ENCODE assay signal across 1 cellular context in the genomic region with DNA sequence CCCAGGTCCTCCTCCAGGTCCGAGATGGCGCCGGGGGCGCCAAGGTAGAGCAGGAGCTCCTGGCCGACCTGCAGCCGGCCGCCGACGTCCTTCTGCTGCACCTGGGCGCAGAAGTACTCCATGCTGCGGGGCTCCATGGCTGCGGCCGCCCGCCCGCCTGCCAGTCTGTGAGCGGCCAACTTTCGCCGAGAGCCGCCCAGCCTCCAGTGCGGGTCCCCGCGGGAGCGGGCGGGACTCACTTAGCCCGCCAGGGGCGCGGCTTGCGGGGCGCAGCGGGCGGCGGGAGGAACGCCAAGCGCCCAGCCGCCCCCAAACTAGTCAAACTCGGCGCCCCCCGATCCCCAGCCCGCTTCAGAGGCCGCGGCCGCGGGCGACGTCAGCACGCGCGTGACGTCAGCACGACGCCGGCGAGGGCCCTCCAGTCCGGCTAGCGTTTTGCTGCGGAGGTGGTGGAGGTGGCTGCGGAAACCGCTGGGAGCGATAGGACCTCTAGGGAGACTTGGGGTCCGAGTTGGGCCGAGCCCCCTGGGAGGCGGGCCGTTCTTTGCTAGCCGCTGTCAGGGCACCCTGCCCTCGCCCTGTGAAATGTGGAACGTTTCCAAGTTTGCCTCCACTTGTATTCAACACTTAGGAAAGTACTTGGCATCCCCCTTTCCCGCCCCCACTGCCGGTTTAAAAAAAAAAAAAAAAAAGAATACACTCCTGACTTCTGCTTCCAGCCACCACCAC.
TF ChIP-seq lines count a peak whose summit lies in the region.

Gene CLASP2 (minus strand): TSS at position 389 of the 729 bp plus-strand sequence. CDS start 252 bp downstream, at position 137.

TF ChIP-seq in HepG2, 621 proteins besides CTCF, POLR2A, EP300 and RAD21 (continued from another document and continues in another):
- no peak for TF ChIP-seq KIAA2018 (CRISPR knock-in tag; IDR thresholded peaks at IDR 0.05; ENCODE audit: borderline replicate concordance)
- TF ChIP-seq SAP130 (CRISPR knock-in tag; IDR thresholded peaks at IDR 0.05; ENCODE audit: low read depth), result peak; percentile 87
- no peak for TF ChIP-seq SATB2 (CRISPR knock-in tag; IDR thresholded peaks at IDR 0.05)
- no peak for TF ChIP-seq TOPORS (CRISPR knock-in tag; IDR thresholded peaks at IDR 0.05)
- no peak; the same call in 1 of the 2 replicates for TF ChIP-seq HOXD1 (CRISPR knock-in tag; IDR thresholded peaks at IDR 0.05)
- TF ChIP-seq ZKSCAN8 (CRISPR knock-in tag; IDR thresholded peaks at IDR 0.05; ENCODE audit: borderline replicate concordance), result no peak
- no peak for TF ChIP-seq GTF3A (CRISPR knock-in tag; conservative IDR thresholded peaks at IDR 0.05)
- no peak for TF ChIP-seq ZNF781 (CRISPR knock-in tag; IDR thresholded peaks at IDR 0.05; ENCODE audit: borderline replicate concordance, not compliant biosample characterization)
- TF ChIP-seq ZBTB20 (CRISPR knock-in tag; IDR thresholded peaks at IDR 0.05; ENCODE audit: borderline replicate concordance, low read depth), result no peak
- TF ChIP-seq REPIN1 (CRISPR knock-in tag; IDR thresholded peaks at IDR 0.05; ENCODE audit: borderline replicate concordance, low read depth), result no peak
- TF ChIP-seq ZNF547 (CRISPR knock-in tag; IDR thresholded peaks at IDR 0.05), result peak; percentile 90
- no peak for TF ChIP-seq ZNF333 (CRISPR knock-in tag; IDR thresholded peaks at IDR 0.05; ENCODE audit: borderline replicate concordance)
- TF ChIP-seq HCFC1 (IDR thresholded peaks at IDR 0.05; ENCODE audit: low read depth, low read length), result no peak
- TF ChIP-seq HMGXB4 (CRISPR knock-in tag; IDR thresholded peaks at IDR 0.05; ENCODE audit: borderline replicate concordance in 1 of 2, low read depth in 1 of 2), result peak; percentile 80 to 96
- TF ChIP-seq ZNF383 (CRISPR knock-in tag; IDR thresholded peaks at IDR 0.05; ENCODE audit: borderline replicate concordance), result no peak
- 0 out of 2 replicates have a peak, but pooled peaks have one; percentile 29 for TF ChIP-seq NR2F2 (IDR thresholded peaks at IDR 0.05; ENCODE audit: borderline replicate concordance, low read depth)
- peak; percentile 31; the same call in 1 of the 2 replicates for TF ChIP-seq ZNF556 (CRISPR knock-in tag; IDR thresholded peaks at IDR 0.05; ENCODE audit: borderline replicate concordance)
- TF ChIP-seq THAP11 (CRISPR knock-in tag; IDR thresholded peaks at IDR 0.05), result peak; percentile 73
- TF ChIP-seq POLR2AphosphoS5 (IDR thresholded peaks at IDR 0.05; ENCODE audit: low read depth, low read length), result peak; percentile 77
- peak; percentile 67; the same call in 1 of the 2 replicates for TF ChIP-seq PPARG (CRISPR knock-in tag; conservative IDR thresholded peaks at IDR 0.05)
- TF ChIP-seq, protein P1, sequence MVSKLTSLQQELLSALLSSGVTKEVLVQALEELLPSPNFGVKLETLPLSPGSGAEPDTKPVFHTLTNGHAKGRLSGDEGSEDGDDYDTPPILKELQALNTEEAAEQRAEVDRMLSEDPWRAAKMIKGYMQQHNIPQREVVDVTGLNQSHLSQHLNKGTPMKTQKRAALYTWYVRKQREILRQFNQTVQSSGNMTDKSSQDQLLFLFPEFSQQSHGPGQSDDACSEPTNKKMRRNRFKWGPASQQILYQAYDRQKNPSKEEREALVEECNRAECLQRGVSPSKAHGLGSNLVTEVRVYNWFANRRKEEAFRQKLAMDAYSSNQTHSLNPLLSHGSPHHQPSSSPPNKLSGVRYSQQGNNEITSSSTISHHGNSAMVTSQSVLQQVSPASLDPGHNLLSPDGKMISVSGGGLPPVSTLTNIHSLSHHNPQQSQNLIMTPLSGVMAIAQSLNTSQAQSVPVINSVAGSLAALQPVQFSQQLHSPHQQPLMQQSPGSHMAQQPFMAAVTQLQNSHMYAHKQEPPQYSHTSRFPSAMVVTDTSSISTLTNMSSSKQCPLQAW (CRISPR knock-in tag; IDR thresholded peaks at IDR 0.05), result no peak
- TF ChIP-seq ARID2 (CRISPR knock-in tag; IDR thresholded peaks at IDR 0.05; ENCODE audit: borderline replicate concordance), result no peak; the same call in 1 of the 2 replicates
- TF ChIP-seq, protein P2, sequence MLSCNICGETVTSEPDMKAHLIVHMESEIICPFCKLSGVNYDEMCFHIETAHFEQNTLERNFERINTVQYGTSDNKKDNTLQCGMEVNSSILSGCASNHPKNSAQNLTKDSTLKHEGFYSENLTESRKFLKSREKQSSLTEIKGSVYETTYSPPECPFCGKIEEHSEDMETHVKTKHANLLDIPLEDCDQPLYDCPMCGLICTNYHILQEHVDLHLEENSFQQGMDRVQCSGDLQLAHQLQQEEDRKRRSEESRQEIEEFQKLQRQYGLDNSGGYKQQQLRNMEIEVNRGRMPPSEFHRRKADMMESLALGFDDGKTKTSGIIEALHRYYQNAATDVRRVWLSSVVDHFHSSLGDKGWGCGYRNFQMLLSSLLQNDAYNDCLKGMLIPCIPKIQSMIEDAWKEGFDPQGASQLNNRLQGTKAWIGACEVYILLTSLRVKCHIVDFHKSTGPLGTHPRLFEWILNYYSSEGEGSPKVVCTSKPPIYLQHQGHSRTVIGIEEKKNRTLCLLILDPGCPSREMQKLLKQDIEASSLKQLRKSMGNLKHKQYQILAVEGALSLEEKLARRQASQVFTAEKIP (CRISPR knock-in tag; IDR thresholded peaks at IDR 0.05; ENCODE audit: borderline replicate concordance), result no peak
- 0 out of 2 replicates have a peak, but pooled peaks have one; percentile 56 for TF ChIP-seq ZBTB7A (CRISPR knock-in tag; IDR thresholded peaks at IDR 0.05)
- no peak; the same call in 1 of the 2 replicates for TF ChIP-seq RFXAP (CRISPR knock-in tag; IDR thresholded peaks at IDR 0.05; ENCODE audit: borderline replicate concordance)
- TF ChIP-seq ZNF770 (CRISPR knock-in tag; IDR thresholded peaks at IDR 0.05), result peak; percentile 73
- no peak for TF ChIP-seq TEAD3 (CRISPR knock-in tag; optimal IDR thresholded peaks at IDR 0.05; ENCODE audit: borderline replicate concordance)
- TF ChIP-seq SIN3B (IDR thresholded peaks at IDR 0.05; ENCODE audit: low read length), result no peak
- TF ChIP-seq ZNF446 (CRISPR knock-in tag; IDR thresholded peaks at IDR 0.05), result no peak
- no peak for TF ChIP-seq ZMAT5 (CRISPR knock-in tag; IDR thresholded peaks at IDR 0.05; ENCODE audit: borderline replicate concordance, low read depth)
- TF ChIP-seq, protein P3, sequence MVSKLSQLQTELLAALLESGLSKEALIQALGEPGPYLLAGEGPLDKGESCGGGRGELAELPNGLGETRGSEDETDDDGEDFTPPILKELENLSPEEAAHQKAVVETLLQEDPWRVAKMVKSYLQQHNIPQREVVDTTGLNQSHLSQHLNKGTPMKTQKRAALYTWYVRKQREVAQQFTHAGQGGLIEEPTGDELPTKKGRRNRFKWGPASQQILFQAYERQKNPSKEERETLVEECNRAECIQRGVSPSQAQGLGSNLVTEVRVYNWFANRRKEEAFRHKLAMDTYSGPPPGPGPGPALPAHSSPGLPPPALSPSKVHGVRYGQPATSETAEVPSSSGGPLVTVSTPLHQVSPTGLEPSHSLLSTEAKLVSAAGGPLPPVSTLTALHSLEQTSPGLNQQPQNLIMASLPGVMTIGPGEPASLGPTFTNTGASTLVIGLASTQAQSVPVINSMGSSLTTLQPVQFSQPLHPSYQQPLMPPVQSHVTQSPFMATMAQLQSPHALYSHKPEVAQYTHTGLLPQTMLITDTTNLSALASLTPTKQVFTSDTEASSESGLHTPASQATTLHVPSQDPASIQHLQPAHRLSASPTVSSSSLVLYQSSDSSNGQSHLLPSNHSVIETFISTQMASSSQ (IDR thresholded peaks at IDR 0.05; ENCODE audit: low read depth), result no peak
- TF ChIP-seq, protein P3 (CRISPR knock-in tag; IDR thresholded peaks at IDR 0.05; ENCODE audit: borderline replicate concordance), result no peak
